In the genomic region with DNA sequence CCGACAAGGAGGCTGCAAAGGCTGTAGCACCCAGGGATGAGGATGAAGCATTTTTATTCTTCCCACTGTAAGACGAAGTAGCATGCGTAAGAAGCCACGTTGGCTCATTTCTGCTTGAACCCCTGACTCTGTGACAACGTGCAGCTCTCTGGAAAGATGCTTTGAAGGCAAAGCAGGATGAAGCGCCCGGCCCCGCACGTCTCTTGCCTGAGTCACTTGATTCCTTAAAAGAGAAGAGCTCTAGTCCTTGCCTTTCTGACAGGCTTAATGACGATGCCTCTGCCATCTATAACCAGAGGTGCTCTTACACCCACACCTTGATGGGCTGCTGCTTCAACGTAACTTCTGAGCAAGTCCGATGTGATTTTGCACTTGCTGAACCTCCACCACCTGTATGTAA, we compare ENCODE assay signal across 25 cellular contexts.
"Had no signal": no experiment of that assay in that cellular context is flagged by ENCODE, and none has a peak within 500 bp of the region (broad histone marks: within the 10 kb centered on the region; RNA-seq: fewer than 3 reads in every experiment).

No MANE protein-coding gene starts in this region.

- H3K27ac Mint-ChIP-seq: activated CD4-positive, alpha-beta T cell treated with anti-CD3 and anti-CD28 coated beads for 36 hours; activated naive CD4-positive, alpha-beta T cell treated with anti-CD3 and anti-CD28 coated beads for 36 hours; activated naive CD8-positive, alpha-beta T cell treated with anti-CD3 and anti-CD28 coated beads for 36 hours; activated T-cell treated with anti-CD3 and anti-CD28 coated beads, Interleukin-2, amount 50 U/mL, for 72 hours; dendritic cell treated with granulocyte-macrophage colony-stimulating factor and Interleukin-4, amounts not matched to agents 40 ng/mL and 50 ng/mL, for 4 days; T-helper 17 cell; WTC11 had no signal

- H3K36me3 Mint-ChIP-seq: activated naive CD8-positive, alpha-beta T cell treated with anti-CD3 and anti-CD28 coated beads for 36 hours; WTC11 had no signal

- H3K27ac ChIP-seq: brain microvascular endothelial cell, left lung, parathyroid adenoma had no signal

- H3K4me1 ChIP-seq: ascending aorta, parathyroid adenoma, psoas muscle had no signal

- H3K4me3 ChIP-seq: ascending aorta, esophagus muscularis mucosa, left lung, lower lobe of right lung, psoas muscle, tibial nerve had no signal

- H3K9me3 ChIP-seq: ascending aorta, esophagus muscularis mucosa, left lung, lower lobe of right lung had no signal

- ATAC-seq: activated CD4-positive, alpha-beta T cell treated with anti-CD3 and anti-CD28 coated beads for 36 hours; activated T-cell treated with anti-CD3 and anti-CD28 coated beads, Interleukin-2, amount 50 U/mL, for 72 hours; left lung; lower lobe of right lung; psoas muscle; T-helper 17 cell; WTC11 had no signal

- H3K9me3 Mint-ChIP-seq: activated naive CD4-positive, alpha-beta T cell treated with anti-CD3 and anti-CD28 coated beads for 36 hours; activated naive CD8-positive, alpha-beta T cell treated with anti-CD3 and anti-CD28 coated beads for 36 hours; activated T-cell treated with anti-CD3 and anti-CD28 coated beads, Interleukin-2, amount 50 U/mL, for 72 hours; central memory CD8-positive, alpha-beta T cell; dendritic cell treated with granulocyte-macrophage colony-stimulating factor and Interleukin-4, amounts not matched to agents 40 ng/mL and 50 ng/mL, for 4 days had no signal

- H3K36me3 ChIP-seq: ascending aorta, brain microvascular endothelial cell, esophagus muscularis mucosa, left lung, lower lobe of right lung, tibial nerve had no signal

- DNase-seq: activated CD4-positive, alpha-beta T cell treated with anti-CD3 and anti-CD28 coated beads for 36 hours; activated CD4-positive, alpha-beta T cell treated with anti-CD3 and anti-CD28 coated beads, Interleukin-2, amount 50 U/mL, for 4 hours; activated effector memory CD4-positive, alpha-beta T cell treated with Interleukin-2 at 50 U/mL for 16 hours; activated naive CD4-positive, alpha-beta T cell treated with anti-CD3 and anti-CD28 coated beads for 36 hours; activated naive CD8-positive, alpha-beta T cell treated with anti-CD3 and anti-CD28 coated beads for 36 hours; activated T-cell treated with anti-CD3 and anti-CD28 coated beads for 4 hours; activated T-cell treated with anti-CD3 and anti-CD28 coated beads, Interleukin-2, amount 50 U/mL, for 72 hours; brain microvascular endothelial cell; foreskin melanocyte; left lung; lower lobe of right lung; nephron progenitor cell; stimulated activated CD4-positive, alpha-beta T cell treated with anti-CD3 and anti-CD28 coated beads, Interleukin-15, amount 100 ng/mL, for 24 hours; stimulated activated CD4-positive, alpha-beta T cell treated with anti-CD3 and anti-CD28 coated beads, Interleukin-2, amount 100 ng/mL, for 24 hours; stimulated activated naive CD4-positive, alpha-beta T cell; T-helper 17 cell; T1000 had no signal

- H3K27me3 Mint-ChIP-seq: activated CD4-positive, alpha-beta T cell treated with anti-CD3 and anti-CD28 coated beads for 36 hours; activated naive CD8-positive, alpha-beta T cell treated with anti-CD3 and anti-CD28 coated beads for 36 hours; central memory CD8-positive, alpha-beta T cell; T-helper 17 cell had no signal

- H3K4me3 Mint-ChIP-seq: activated CD4-positive, alpha-beta T cell treated with anti-CD3 and anti-CD28 coated beads for 36 hours; activated naive CD4-positive, alpha-beta T cell treated with anti-CD3 and anti-CD28 coated beads for 36 hours; activated naive CD8-positive, alpha-beta T cell treated with anti-CD3 and anti-CD28 coated beads for 36 hours; activated T-cell treated with anti-CD3 and anti-CD28 coated beads, Interleukin-2, amount 50 U/mL, for 72 hours; central memory CD8-positive, alpha-beta T cell; dendritic cell treated with granulocyte-macrophage colony-stimulating factor and Interleukin-4, amounts not matched to agents 40 ng/mL and 50 ng/mL, for 4 days; nephron progenitor cell; T-helper 17 cell; WTC11 had no signal

- H3K27me3 ChIP-seq: ascending aorta, brain microvascular endothelial cell had no signal
